9 cellular contexts compared by ENCODE assay signal in the genomic region with DNA sequence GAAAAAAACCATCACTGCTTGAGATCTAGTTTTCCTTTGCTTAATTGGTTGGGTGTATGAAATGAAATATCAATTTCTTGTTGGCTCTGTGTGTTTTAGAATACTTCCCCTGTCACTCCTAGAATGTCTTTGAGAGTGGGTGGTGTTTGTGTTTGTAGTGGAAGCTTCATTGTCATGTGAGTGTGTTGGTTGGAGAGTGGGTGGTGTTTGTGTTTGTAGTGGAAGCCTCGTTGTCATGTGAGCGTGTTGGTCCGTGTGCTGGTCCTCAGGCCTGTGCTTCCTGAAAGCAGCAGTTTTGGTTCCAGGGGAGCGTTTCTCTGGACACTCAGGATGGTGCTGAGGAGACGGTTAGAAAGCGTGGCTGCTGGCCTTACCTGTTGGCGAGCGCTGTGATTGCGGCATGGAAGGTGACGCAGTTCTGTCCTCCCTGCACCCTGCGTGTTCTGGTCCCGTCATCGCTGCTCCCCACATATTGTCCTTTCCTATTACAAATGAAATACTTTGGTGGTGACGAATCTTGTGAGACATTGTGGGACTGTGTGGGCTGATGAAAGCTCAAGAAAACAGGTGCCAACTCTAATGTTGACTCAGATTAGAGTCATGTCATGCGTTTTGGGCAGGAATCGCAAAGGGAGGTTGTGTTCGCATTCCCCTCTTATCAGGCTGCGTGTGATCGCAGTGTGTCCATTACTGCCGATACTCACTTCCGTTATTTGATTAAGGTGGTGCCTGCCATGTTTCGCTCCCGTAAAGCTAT. TPM values are rescaled to one million over a fixed set of nuclear protein-coding genes. Genes with fewer than 3 reads are reported as not detected.
A peak's percentile ranks its signal among the peaks of the same experiment; 100 is the strongest.
DNase-seq lines count a peak whose midpoint lies in the region; ATAC-seq, FAIRE-seq and TF ChIP-seq lines count a peak whose summit lies in the region.
"Had no signal": no experiment of that assay in that cellular context is flagged by ENCODE, and none has a peak within 500 bp of the region (broad histone marks: within the 10 kb centered on the region; RNA-seq: fewer than 3 reads in every experiment).

No MANE protein-coding gene starts in this region.

- H4K20me1 ChIP-seq in endothelial cell of umbilical vein (replicated peaks; ENCODE audit: control insufficient read depth, extremely low read depth, insufficient read depth, low read length), result no peaks in the 10 kb centered on the region

- no TSS peak for BruUV-seq in endothelial cell of umbilical vein (replicated peaks; lab: Mats Ljungman, UMichigan)

- peaks cover 48% of the 10 kb centered on the region for H3K36me3 ChIP-seq in CD4-positive, CD25-positive, alpha-beta regulatory T cell (ENCODE audit: control insufficient read depth, insufficient read depth, low read length)
- no peaks in the 10 kb centered on the region for H3K36me3 ChIP-seq in endothelial cell of umbilical vein (ENCODE audit: control insufficient read depth in 2 of 2, extremely low read depth in 1 of 2, insufficient read depth in 2 of 2, low read length in 2 of 2)
- peaks cover 13 to 15% of the 10 kb centered on the region in 2 donors for H3K36me3 ChIP-seq in thyroid gland

- H3K4me3 ChIP-seq in CD4-positive, CD25-positive, alpha-beta regulatory T cell (ENCODE audit: low read depth, low read length), result peak overlapping the region; percentile 84
- H3K4me3 ChIP-seq in endothelial cell of umbilical vein (replicated peaks in 1 of 3; ENCODE audit: insufficient read depth in 1 of 3, low read depth in 1 of 3, low read length in 3 of 3) (no peak overlapping the region), thyroid gland (replicated peaks in 1 of 3) (no peak overlapping the region)

- peak in 2 of 3 donors; percentile 10 to 36 for DNase-seq in CD4-positive, CD25-positive, alpha-beta regulatory T cell
- DNase-seq in activated CD4-positive, CD25-positive, alpha-beta regulatory T cell treated with anti-CD3 and anti-CD28 coated beads, Interleukin-2, amount 50 U/mL, for 16 hours (ENCODE audit: low read depth, low spot score), result peak; percentile 16
- DNase-seq in endothelial cell of umbilical vein (ENCODE audit: low read depth, low spot score), result peak; percentile 15
- no peak for DNase-seq in sciatic nerve (ENCODE audit: low spot score)
- DNase-seq in thyroid gland, result no peak

- peak overlapping the region; percentile 54 to 86 (median 81) for H3K27ac Mint-ChIP-seq in CD4-positive, CD25-positive, alpha-beta regulatory T cell

- peak overlapping the region; percentile 17 to 80 (median 74) for H3K4me3 Mint-ChIP-seq in CD4-positive, CD25-positive, alpha-beta regulatory T cell

- H3K9me3 Mint-ChIP-seq in CD4-positive, CD25-positive, alpha-beta regulatory T cell, result no peaks in the 10 kb centered on the region

- peak overlapping the region; percentile 34 for H3K9ac ChIP-seq in endothelial cell of umbilical vein (replicated peaks; ENCODE audit: extremely low read depth, insufficient read depth, low read length)

- peaks cover 58% of the 10 kb centered on the region for H3K36me3 Mint-ChIP-seq in CD4-positive, CD25-positive, alpha-beta regulatory T cell

- no peaks in the 10 kb centered on the region for H3K27me3 ChIP-seq in CD4-positive, CD25-positive, alpha-beta regulatory T cell (ENCODE audit: control insufficient read depth, insufficient read depth, low read length)
- H3K27me3 ChIP-seq in endothelial cell of umbilical vein (ENCODE audit: control insufficient read depth in 2 of 2, insufficient read depth in 2 of 2, low read length in 2 of 2) (no peaks in the 10 kb centered on the region), thyroid gland (no peaks in the 10 kb centered on the region)

- no peaks in the 10 kb centered on the region for H3K27me3 Mint-ChIP-seq in CD4-positive, CD25-positive, alpha-beta regulatory T cell

- no peaks in the 10 kb centered on the region for H3K9me1 ChIP-seq in endothelial cell of umbilical vein (replicated peaks; ENCODE audit: control insufficient read depth, extremely low read depth, insufficient read depth, low read length)

- peaks cover 13% of the 10 kb centered on the region for H3K4me1 ChIP-seq in CD4-positive, CD25-positive, alpha-beta regulatory T cell (ENCODE audit: control insufficient read depth, insufficient read depth, low read length, poor library complexity, severe bottlenecking)
- H3K4me1 ChIP-seq in endothelial cell of umbilical vein (ENCODE audit: control insufficient read depth, extremely low read depth, insufficient read depth, low read length) (peaks cover 10% of the 10 kb centered on the region), thyroid gland (peaks cover 0 to 8% of the 10 kb centered on the region in 2 donors)

- dilution Hi-C loops in endothelial cell of umbilical vein (cut with MboI; ENCODE audit: extremely low pct_ligation_motif_present, low sequenced_read_pairs), result no loop called here

- WGBS in thyroid gland, 2 donors, result 83 to 84% methylated on average over 23 of the region's 23 CpGs

- H3K4me2 ChIP-seq in endothelial cell of umbilical vein (ENCODE audit: insufficient read depth, low read length), result no peak overlapping the region

- TF ChIP-seq POLR2A in endothelial cell of umbilical vein (IDR thresholded peaks at IDR 0.05; ENCODE audit: low read depth, low read length) (no peak), thyroid gland (IDR thresholded peaks at IDR 0.05) (no peak)

- H3K79me2 ChIP-seq in endothelial cell of umbilical vein (ENCODE audit: control insufficient read depth, insufficient read depth, low read length), result peaks cover 51% of the 10 kb centered on the region

- peak in 1 of 2 donors; percentile 52 for ATAC-seq in CD4-positive, CD25-positive, alpha-beta regulatory T cell (ENCODE audit: low read depth in 2 of 2)
- ATAC-seq in sciatic nerve (peak; percentile 79), HG02610 (IDR thresholded peaks at IDR 0.05; ENCODE audit: unreplicated experiment) (no peak), HG03439 (IDR thresholded peaks at IDR 0.05; ENCODE audit: unreplicated experiment) (no peak), HG02642 (IDR thresholded peaks at IDR 0.05; ENCODE audit: poor library complexity, unreplicated experiment) (no peak)

- peak; percentile 74 for FAIRE-seq in endothelial cell of umbilical vein (lab: Jason Lieb, UNC)
- FAIRE-seq: colon had no signal

- intact Hi-C loops in endothelial cell of umbilical vein (cut with micrococcal nuclease) (no loop called here), sciatic nerve (cut with DNase I) (no loop called here), thyroid gland (cut with DNase I) (no loop called here)

- no peak overlapping the region for H2AFZ ChIP-seq in endothelial cell of umbilical vein (ENCODE audit: low read depth, low read length)

- H3K4me1 Mint-ChIP-seq in CD4-positive, CD25-positive, alpha-beta regulatory T cell, result peaks cover 29 to 78% (median 47%) of the 10 kb centered on the region in 4 donors

- H3K27ac ChIP-seq in CD4-positive, CD25-positive, alpha-beta regulatory T cell (ENCODE audit: insufficient read depth, low read length, poor library complexity, severe bottlenecking), result no peak overlapping the region
- H3K27ac ChIP-seq in endothelial cell of umbilical vein (ENCODE audit: insufficient read depth, low read depth, low read length) (peak overlapping the region; percentile 79), thyroid gland (peak overlapping the region in 1 of 3 donors; percentile 41)

- no peaks in the 10 kb centered on the region for H3K9me3 ChIP-seq in CD4-positive, CD25-positive, alpha-beta regulatory T cell (ENCODE audit: control insufficient read depth in 2 of 2, low read length in 2 of 2)
- no peaks in the 10 kb centered on the region for H3K9me3 ChIP-seq in endothelial cell of umbilical vein (replicated peaks; ENCODE audit: control insufficient read depth, insufficient read depth, low read length)
- H3K9me3 ChIP-seq in thyroid gland, result no peaks in the 10 kb centered on the region

- CTCF ChIA-PET in endothelial cell of umbilical vein (lab: Charles Lee), result interaction anchor here (1.0 kb wide), 2 partner anchors 68 to 82 kb away, joined by 3 to 4 read pairs; no protein-coding TSS in a partner anchor

- POLR2A ChIA-PET in endothelial cell of umbilical vein (lab: Charles Lee), result no interaction called here

- no peak for TF ChIP-seq CTCF in endothelial cell of umbilical vein (IDR thresholded peaks at IDR 0.05; ENCODE audit: extremely low read depth in 1 of 2, insufficient read depth in 1 of 2, low read depth in 1 of 2, low read length in 2 of 2)
- no peak for TF ChIP-seq CTCF in thyroid gland (IDR thresholded peaks at IDR 0.05)

TF ChIP-seq in endothelial cell of umbilical vein, 7 proteins besides CTCF, POLR2A, EP300 and RAD21:
- TF ChIP-seq, protein P1, sequence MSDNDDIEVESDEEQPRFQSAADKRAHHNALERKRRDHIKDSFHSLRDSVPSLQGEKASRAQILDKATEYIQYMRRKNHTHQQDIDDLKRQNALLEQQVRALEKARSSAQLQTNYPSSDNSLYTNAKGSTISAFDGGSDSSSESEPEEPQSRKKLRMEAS (IDR thresholded peaks at IDR 0.05; ENCODE audit: insufficient read depth, insufficient read length), result no peak
- peak; percentile 52 for TF ChIP-seq POLR2AphosphoS5 (IDR thresholded peaks at IDR 0.05; ENCODE audit: insufficient read depth, low read depth, low read length)
- peak; percentile 7 for TF ChIP-seq JUN (IDR thresholded peaks at IDR 0.05; ENCODE audit: borderline replicate concordance, insufficient read depth, insufficient read length, low read depth)
- no peak for TF ChIP-seq EZH2 (IDR thresholded peaks at IDR 0.05; ENCODE audit: borderline replicate concordance, low read depth, low read length, severe bottlenecking)

RNA-seq across cellular contexts. Expression of gene ASB1, which starts 12.5 kb away (rescaled TPM):
- 23.0 TPM for total RNA-seq in CD4-positive, CD25-positive, alpha-beta regulatory T cell
- 10 to 100 TPM; 17.6 to 22.0 (median 20.3) TPM for polyA plus RNA-seq in CD4-positive, CD25-positive, alpha-beta regulatory T cell
- 16.2 and 16.7 TPM in 2 replicates for total RNA-seq in endothelial cell of umbilical vein
- polyA plus RNA-seq in endothelial cell of umbilical vein, result 12.3 and 12.9 TPM in 2 replicates
- polyA plus RNA-seq in endothelial cell of umbilical vein (2011; cell fraction: cytosol; rRNA removed), result 10.0 and 12.8 TPM in 2 replicates
- polyA plus RNA-seq in endothelial cell of umbilical vein (2011; cell fraction: nucleus; rRNA removed), result 20.4 and 29.6 TPM in 2 replicates
- 15.9 and 20.9 TPM in 2 replicates for polyA plus RNA-seq in endothelial cell of umbilical vein (2012)
- polyA minus RNA-seq in endothelial cell of umbilical vein, result 18.1 and 19.0 TPM in 2 replicates
- 7.8 TPM for polyA minus RNA-seq in endothelial cell of umbilical vein (2011; cell fraction: cytosol; rRNA and poly(A)+ RNA removed)
- 7.3 and 10.1 TPM in 2 replicates for polyA minus RNA-seq in endothelial cell of umbilical vein (2011; cell fraction: nucleus; rRNA and poly(A)+ RNA removed)
- total RNA-seq in sciatic nerve, result 38.1 TPM
- total RNA-seq in thyroid gland, result 10 to 100 TPM; 12.4 to 19.5 (median 15.6) TPM

Comparison
In these comparisons a context has a peak if more than half of its experiments do, and no peak if none do; other contexts are left out.
1. DNase-seq: peak in CD4-positive, CD25-positive, alpha-beta regulatory T cell (2 of 3), activated CD4-positive, CD25-positive, alpha-beta regulatory T cell treated with anti-CD3 and anti-CD28 coated beads, Interleukin-2, amount 50 U/mL, for 16 hours (single experiment) and endothelial cell of umbilical vein (single experiment); none in sciatic nerve (single experiment) and thyroid gland (0 of 2).